ENCODE assay signal across 1 cellular context in genomic region chr20:62794007-62794724, GRCh38.
A peak's percentile ranks its signal among the peaks of the same experiment; 100 is the strongest.
TF ChIP-seq lines count a peak whose summit lies in the region.

No MANE protein-coding gene starts in this region.

TF ChIP-seq in HepG2, 621 proteins besides CTCF, POLR2A, EP300 and RAD21 (continued from another document and continues in another):
- TF ChIP-seq ZHX2 (IDR thresholded peaks at IDR 0.05; ENCODE audit: low read depth) (peak; percentile 53), ZHX2 (CRISPR knock-in tag; IDR thresholded peaks at IDR 0.05; ENCODE audit: borderline replicate concordance) (0 out of 2 replicates have a peak, but pooled peaks have one; percentile 57), KDM5A (IDR thresholded peaks at IDR 0.05; ENCODE audit: borderline replicate concordance, low read length) (no peak), RBM39 (IDR thresholded peaks at IDR 0.05; ENCODE audit: low read depth, low read length, poor library complexity, severe bottlenecking) (peak; percentile 59), ZFY (CRISPR knock-in tag; IDR thresholded peaks at IDR 0.05) (peak; percentile 91), ESRRA (CRISPR knock-in tag; IDR thresholded peaks at IDR 0.05; ENCODE audit: low read depth) (no peak; the same call in 1 of the 2 replicates), NCOA1 (CRISPR knock-in tag; IDR thresholded peaks at IDR 0.05) (peak; percentile 89; the same call in 1 of the 2 replicates), HNF1A (IDR thresholded peaks at IDR 0.05; ENCODE audit: low read depth) (no peak), HNF1A (CRISPR knock-in tag; IDR thresholded peaks at IDR 0.05; ENCODE audit: borderline replicate concordance) (peak; percentile 34), ZNF850 (CRISPR knock-in tag; conservative IDR thresholded peaks at IDR 0.05) (peak; percentile 91; the same call in 1 of the 2 replicates), AHDC1 (CRISPR knock-in tag; IDR thresholded peaks at IDR 0.05; ENCODE audit: borderline replicate concordance) (no peak), SIX4 (CRISPR knock-in tag; IDR thresholded peaks at IDR 0.05) (no peak), ZNF724P (CRISPR knock-in tag; IDR thresholded peaks at IDR 0.05; ENCODE audit: borderline replicate concordance) (peak; percentile 74; the same call in 1 of the 2 replicates), ZNF20 (CRISPR knock-in tag; IDR thresholded peaks at IDR 0.05) (no peak), ATF2 (CRISPR knock-in tag; IDR thresholded peaks at IDR 0.05) (no peak), JARID2 (CRISPR knock-in tag; IDR thresholded peaks at IDR 0.05; ENCODE audit: insufficient replicate concordance) (peak; percentile 24), ZNF263 (CRISPR knock-in tag; IDR thresholded peaks at IDR 0.05) (no peak), RELA (CRISPR knock-in tag; IDR thresholded peaks at IDR 0.05) (0 out of 2 replicates have a peak, but pooled peaks have one; percentile 46), ZBTB40 (IDR thresholded peaks at IDR 0.05) (no peak; the same call in 1 of the 2 replicates), ZBTB40 (CRISPR knock-in tag; IDR thresholded peaks at IDR 0.05) (peak; percentile 93; the same call in 1 of the 2 replicates), RBAK (CRISPR knock-in tag; IDR thresholded peaks at IDR 0.05) (no peak; the same call in 1 of the 2 replicates), CREBL2 (CRISPR knock-in tag; IDR thresholded peaks at IDR 0.05; ENCODE audit: borderline replicate concordance) (no peak), GLI4 (CRISPR knock-in tag; IDR thresholded peaks at IDR 0.05; ENCODE audit: borderline replicate concordance) (no peak), SALL1 (CRISPR knock-in tag; IDR thresholded peaks at IDR 0.05) (peak; percentile 47)
